7 cellular contexts compared by ENCODE assay signal in genomic region chr2:153519260-153519875, GRCh38. TPM values are rescaled to one million over a fixed set of nuclear protein-coding genes. Genes with fewer than 3 reads are reported as not detected.
A peak's percentile ranks its signal among the peaks of the same experiment; 100 is the strongest.
DNase-seq lines count a peak whose midpoint lies in the region; ATAC-seq, FAIRE-seq and TF ChIP-seq lines count a peak whose summit lies in the region.

No MANE protein-coding gene starts in this region.

- H3K9me3 ChIP-seq in Panc1 (ENCODE audit: control insufficient read depth, insufficient read depth, low read depth, low read length) (no peaks in the 10 kb centered on the region), small intestine (ENCODE audit: control insufficient read depth, low read depth) (no peaks in the 10 kb centered on the region)

- CTCF ChIA-PET in Panc1 (lab: Charles Lee) = no interaction called here

- TF ChIP-seq CTCF in Panc1 (IDR thresholded peaks at IDR 0.05) = peak; percentile 71; the same call in 1 of the 2 replicates

- no peak overlapping the region for H3K4me3 ChIP-seq in Panc1 (ENCODE audit: low read depth in 2 of 2, low read length in 2 of 2)
- H3K4me3 ChIP-seq in small intestine (ENCODE audit: low read depth in 1 of 2, low read length in 2 of 2) = no peak overlapping the region

- in situ Hi-C loops in Panc1 (cut with HindIII; ENCODE audit: low pct_unique_long_range_greater_than_20kb, low sequenced_read_pairs) = no loop called here

- H3K36me3 ChIP-seq in Panc1 (ENCODE audit: control insufficient read depth, insufficient read depth, low read length) (no peaks in the 10 kb centered on the region; the same call in 1 of the 2 replicates), small intestine (ENCODE audit: control insufficient read depth in 2 of 2, insufficient read depth in 2 of 2, low read length in 2 of 2) (no peaks in the 10 kb centered on the region)

- H3K27ac ChIP-seq in Panc1 (ENCODE audit: low read length) (no peak overlapping the region), small intestine (ENCODE audit: low read depth in 1 of 2, low read length in 1 of 2) (no peak overlapping the region)

- POLR2A ChIA-PET in Panc1 (lab: Charles Lee) = no interaction called here

- H3K27me3 ChIP-seq in Panc1 (ENCODE audit: control insufficient read depth, insufficient read depth, low read length) (no peaks in the 10 kb centered on the region), small intestine (ENCODE audit: control insufficient read depth in 2 of 2, insufficient read depth in 2 of 2, low read length in 2 of 2) (no peaks in the 10 kb centered on the region)

- H3K4me1 ChIP-seq in Panc1 (ENCODE audit: control insufficient read depth, insufficient read depth, low read length) (no peaks in the 10 kb centered on the region), small intestine (ENCODE audit: control insufficient read depth in 2 of 2, insufficient read depth in 1 of 2, low read depth in 1 of 2, low read length in 1 of 2) (no peaks in the 10 kb centered on the region)

- 0% methylated on average over 1 of the region's 1 CpG for WGBS in small intestine, 3 donors

- DNase-seq in GM04503 (ENCODE audit: low read depth) (peak; percentile 4), HT-29 (ENCODE audit: low spot score) (peak; percentile 90), Panc1 (ENCODE audit: low read depth, low spot score) (no peak), left ventricle myocardium superior (peak; percentile 44), small intestine (peak; percentile 41)
- DNase-seq in activated naive CD4-positive, alpha-beta T cell treated with Interleukin-2 at 50 U/mL for 16 hours = peak; percentile 50

- BruUV-seq in Panc1 (replicated peaks; lab: Mats Ljungman, UMichigan) = no TSS peak

- intact Hi-C loops in Panc1 (cut with micrococcal nuclease; ENCODE audit: unreplicated experiment) = loop anchor here (1.0 to 5.0 kb wide), 3 partner anchors 356 to 777 kb away; no protein-coding TSS in a partner anchor
- intact Hi-C loops in left ventricle myocardium superior (cut with micrococcal nuclease) = no loop called here

- no peak for FAIRE-seq in small intestine (lab: Jason Lieb, UNC)

- ATAC-seq in Panc1 (no peak), left ventricle myocardium superior (no peak), GM19035 (IDR thresholded peaks at IDR 0.05; ENCODE audit: unreplicated experiment) (no peak)

RNA-seq across cellular contexts. Expression of gene RPRM, which starts 40.8 kb away (rescaled TPM):
- 2.0 and 2.4 TPM in 2 replicates for total RNA-seq in HT-29 (2014; rRNA removed; shearing (Covaris generic))
- total RNA-seq in Panc1 (2021; ENCODE audit: unreplicated experiment) = not detected
- polyA plus RNA-seq in Panc1 (2012; ENCODE audit: insufficient read length) = not detected
- total RNA-seq in left ventricle myocardium superior = not detected
- under 1 TPM in 1 of 3 donors, not detected in 2; 0.51 TPM for polyA plus RNA-seq in small intestine
